21 cellular contexts compared by ENCODE assay signal in genomic region chr1:30720271-30721223, GRCh38. TPM values are rescaled to one million over a fixed set of nuclear protein-coding genes. Genes with fewer than 3 reads are reported as not detected.
DNase-seq lines count a peak whose midpoint lies in the region; ATAC-seq and TF ChIP-seq lines count a peak whose summit lies in the region.
"Had no signal": no experiment of that assay in that cellular context is flagged by ENCODE, and none has a peak within 500 bp of the region (broad histone marks: within the 10 kb centered on the region; RNA-seq: fewer than 3 reads in every experiment).

No MANE protein-coding gene starts in this region.

- DNase-seq in CD8-positive, alpha-beta T cell: no peak
- DNase-seq in activated naive CD8-positive, alpha-beta T cell treated with anti-CD3 and anti-CD28 coated beads for 36 hours: no peak
- DNase-seq in naive thymus-derived CD8-positive, alpha-beta T cell: no peak
- no peak for DNase-seq in lower leg skin (ENCODE audit: low spot score in 2 of 2)
- DNase-seq in nucleus accumbens (lab: John Stamatoyannopoulos, UW): no peak
- no peak for DNase-seq in NCI-H2196 treated with DMSO at 0.1 percent for 48 hours (lab: John Stamatoyannopoulos, UW; ENCODE audit: unreplicated experiment)
- DNase-seq: activated CD8-positive, alpha-beta memory T cell treated with anti-CD3 and anti-CD28 coated beads for 24 hours; Caco-2; gastrocnemius medialis; left cardiac atrium; NCI-H2029; NCI-H446 treated with DMSO at 0.1 percent for 48 hours; NK-92 treated with Interleukin-12 subunit alpha and Interleukin-12 subunit beta, amount 100 ng/mL, for 24 hours; spleen; T-helper 1 cell had no signal

- WGBS in lower leg skin, 2 donors: 85 to 90% methylated on average over 16 of the region's 16 CpGs

- no peaks in the 10 kb centered on the region for H3K9me3 ChIP-seq in BLaER1
- no peaks in the 10 kb centered on the region for H3K9me3 ChIP-seq in CD8-positive, alpha-beta T cell (ENCODE audit: low read length)
- H3K9me3 ChIP-seq: Caco-2, gastrocnemius medialis, neutrophil, thoracic aorta had no signal

- TF ChIP-seq POLR2A in lower leg skin (IDR thresholded peaks at IDR 0.05): no peak

- H3K4me3 Mint-ChIP-seq in CD8-positive, alpha-beta T cell: peak overlapping the region; percentile 87
- H3K4me3 Mint-ChIP-seq in activated naive CD8-positive, alpha-beta T cell treated with anti-CD3 and anti-CD28 coated beads for 36 hours: peak overlapping the region; percentile 40
- H3K4me3 Mint-ChIP-seq in naive thymus-derived CD8-positive, alpha-beta T cell: peak overlapping the region; percentile 23 to 95 (median 88)

- intact Hi-C loops in CD8-positive, alpha-beta T cell (cut with DNase I, micrococcal nuclease): no loop called here
- intact Hi-C loops in lower leg skin (cut with DNase I; ENCODE audit: low total_unique reads): loop anchor here (2.0 to 5.0 kb wide), 2 partner anchors 60 to 192 kb away; no protein-coding TSS in a partner anchor

- POLR2A ChIA-PET in CD8-positive, alpha-beta T cell (lab: Charles Lee): interaction anchor here (1.0 to 4.0 kb wide), 9 partner anchors 10 to 58 kb away, joined by 3 to 50 read pairs (median 19); partner anchors contain the start of gene LAPTM5
- POLR2A ChIA-PET in naive thymus-derived CD8-positive, alpha-beta T cell (lab: Charles Lee): interaction anchor here (0.6 to 41.4 kb wide), 8 partner anchors 11 to 206 kb away, joined by 3 to 1432 read pairs (median 32); partner anchors contain the start of gene LAPTM5

- peaks cover 71% of the 10 kb centered on the region for H3K4me1 ChIP-seq in BLaER1
- H3K4me1 ChIP-seq in CD8-positive, alpha-beta T cell (ENCODE audit: insufficient read depth, low read length): peaks cover 34% of the 10 kb centered on the region
- H3K4me1 ChIP-seq: Caco-2 had no signal

- peak overlapping the region; percentile 96 for H3K4me2 ChIP-seq in BLaER1

- no peak overlapping the region for H3K27ac ChIP-seq in BLaER1
- no peak overlapping the region for H3K27ac ChIP-seq in CD8-positive, alpha-beta T cell (ENCODE audit: low read depth, low read length)
- H3K27ac ChIP-seq: gastrocnemius medialis, HL-60, thoracic aorta had no signal

- ATAC-seq in CD8-positive, alpha-beta T cell: no peak
- no peak for ATAC-seq in naive thymus-derived CD8-positive, alpha-beta T cell
- ATAC-seq: gastrocnemius medialis, left cardiac atrium, Right ventricle myocardium inferior had no signal

- H3K36me3 ChIP-seq in BLaER1: no peaks in the 10 kb centered on the region
- H3K36me3 ChIP-seq in CD8-positive, alpha-beta T cell (ENCODE audit: insufficient read depth, low read length): peaks cover 12% of the 10 kb centered on the region
- H3K36me3 ChIP-seq: gastrocnemius medialis, neutrophil, thoracic aorta had no signal

- CTCF ChIA-PET in CD8-positive, alpha-beta T cell (lab: Charles Lee): interaction anchor here (0.7 to 17.1 kb wide), 23 partner anchors 9 to 209 kb away, joined by 3 to 485 read pairs (median 11); partner anchors contain the start of gene LAPTM5

- H3K36me3 Mint-ChIP-seq in CD8-positive, alpha-beta T cell: peaks cover 38% of the 10 kb centered on the region
- H3K36me3 Mint-ChIP-seq in activated naive CD8-positive, alpha-beta T cell treated with anti-CD3 and anti-CD28 coated beads for 36 hours: peaks cover 15% of the 10 kb centered on the region
- peaks cover 0 to 28% (median 4%) of the 10 kb centered on the region in 3 donors for H3K36me3 Mint-ChIP-seq in naive thymus-derived CD8-positive, alpha-beta T cell

- no peak overlapping the region for H3K27ac Mint-ChIP-seq in CD8-positive, alpha-beta T cell
- no peak overlapping the region for H3K27ac Mint-ChIP-seq in activated naive CD8-positive, alpha-beta T cell treated with anti-CD3 and anti-CD28 coated beads for 36 hours
- H3K27ac Mint-ChIP-seq in naive thymus-derived CD8-positive, alpha-beta T cell: peak overlapping the region in 9 of 10 donors; percentile 22 to 98 (median 95)

- no peaks in the 10 kb centered on the region for H3K9me3 Mint-ChIP-seq in CD8-positive, alpha-beta T cell
- peaks cover 5% of the 10 kb centered on the region for H3K9me3 Mint-ChIP-seq in activated naive CD8-positive, alpha-beta T cell treated with anti-CD3 and anti-CD28 coated beads for 36 hours
- H3K9me3 Mint-ChIP-seq in naive thymus-derived CD8-positive, alpha-beta T cell: peaks cover 0 to 2% (median 0%) of the 10 kb centered on the region in 9 donors

- H3K4me3 ChIP-seq in BLaER1: no peak overlapping the region
- H3K4me3 ChIP-seq in CD8-positive, alpha-beta T cell (ENCODE audit: low read depth, low read length): no peak overlapping the region
- no peak overlapping the region for H3K4me3 ChIP-seq in lower leg skin (ENCODE audit: low read depth, poor library complexity, severe bottlenecking)
- H3K4me3 ChIP-seq: gastrocnemius medialis had no signal

- H3K4me1 Mint-ChIP-seq in CD8-positive, alpha-beta T cell (ENCODE audit: low read depth): peaks cover 48% of the 10 kb centered on the region
- peaks cover 35% of the 10 kb centered on the region for H3K4me1 Mint-ChIP-seq in activated naive CD8-positive, alpha-beta T cell treated with anti-CD3 and anti-CD28 coated beads for 36 hours
- peaks cover 19 to 69% (median 54%) of the 10 kb centered on the region in 4 donors for H3K4me1 Mint-ChIP-seq in naive thymus-derived CD8-positive, alpha-beta T cell

- 0 out of 2 replicates have a peak overlapping the region, but pooled peaks have one; percentile 27 for H3K9ac ChIP-seq in BLaER1

- peaks cover 33% of the 10 kb centered on the region; the same call in 1 of the 2 replicates for H4K20me1 ChIP-seq in BLaER1

- TF ChIP-seq CTCF in CD8-positive, alpha-beta T cell (IDR thresholded peaks at IDR 0.05): no peak
- TF ChIP-seq CTCF in lower leg skin (IDR thresholded peaks at IDR 0.05): no peak

- H3K27me3 Mint-ChIP-seq in CD8-positive, alpha-beta T cell (ENCODE audit: low read depth): no peaks in the 10 kb centered on the region
- no peaks in the 10 kb centered on the region for H3K27me3 Mint-ChIP-seq in activated naive CD8-positive, alpha-beta T cell treated with anti-CD3 and anti-CD28 coated beads for 36 hours
- H3K27me3 Mint-ChIP-seq in naive thymus-derived CD8-positive, alpha-beta T cell: no peaks in the 10 kb centered on the region

- H3K27me3 ChIP-seq in BLaER1: no peaks in the 10 kb centered on the region
- H3K27me3 ChIP-seq in CD8-positive, alpha-beta T cell (ENCODE audit: insufficient read depth, low read length): no peaks in the 10 kb centered on the region
- H3K27me3 ChIP-seq: gastrocnemius medialis, neutrophil, spleen had no signal

RNA-seq across cellular contexts. Expression of gene MATN1, which starts 2.8 kb away (rescaled TPM):
- total RNA-seq in CD8-positive, alpha-beta T cell: 1 to 10 TPM; 6.6 to 7.4 TPM
- 1 to 10 TPM; 1.1 to 1.5 TPM for total RNA-seq in activated naive CD8-positive, alpha-beta T cell treated with anti-CD3 and anti-CD28 coated beads for 36 hours
- total RNA-seq in naive thymus-derived CD8-positive, alpha-beta T cell: under 1 TPM; 0.47 to 0.96 TPM
- polyA plus RNA-seq in naive thymus-derived CD8-positive, alpha-beta T cell: under 1 TPM in 1 of 3 donors, not detected in 2; 0.07 TPM
- not detected for total RNA-seq in lower leg skin
- total RNA-seq: Caco-2, gastrocnemius medialis, left cardiac atrium, renal cortical epithelial cell, Right ventricle myocardium inferior had no signal

RNA-seq across cellular contexts. Expression of gene LAPTM5, which starts 37.0 kb away (rescaled TPM):
- 100 to 1,000 TPM; 629 to 653 TPM for total RNA-seq in CD8-positive, alpha-beta T cell
- total RNA-seq in activated naive CD8-positive, alpha-beta T cell treated with anti-CD3 and anti-CD28 coated beads for 36 hours: 100 to 1,000 TPM; 232 to 233 TPM
- total RNA-seq in naive thymus-derived CD8-positive, alpha-beta T cell: 100 to 1,000 TPM; 565 to 585 TPM
- 100 to 1,000 TPM; 534 to 602 (median 561) TPM for polyA plus RNA-seq in naive thymus-derived CD8-positive, alpha-beta T cell
- 10 to 100 TPM in 3 of 4 donors, 1 to 10 TPM in 1; 8.7 to 21.5 (median 15.6) TPM for total RNA-seq in lower leg skin
- total RNA-seq: Caco-2, renal cortical epithelial cell had no signal

Comparison
In these comparisons a context has a peak if more than half of its experiments do, and no peak if none do; other contexts are left out.
1. H3K27ac Mint-ChIP-seq: peak in naive thymus-derived CD8-positive, alpha-beta T cell (9 of 10); none in CD8-positive, alpha-beta T cell (single experiment) and activated naive CD8-positive, alpha-beta T cell treated with anti-CD3 and anti-CD28 coated beads for 36 hours (single experiment).
2. RNA of gene LAPTM5, which starts 37.0 kb away (total RNA-seq): 629 to 653 TPM in CD8-positive, alpha-beta T cell, 565 to 585 TPM in naive thymus-derived CD8-positive, alpha-beta T cell and 232 to 233 TPM in activated naive CD8-positive, alpha-beta T cell treated with anti-CD3 and anti-CD28 coated beads for 36 hours; 8.7 to 21.5 TPM in lower leg skin; every median in the first group is over 10 times any median in the second.
3. Peak in every context shown above with its lines, with median percentiles within 50 percentile points of each other: H3K4me3 Mint-ChIP-seq.